Comparison of ENCODE assay signal across 9 cellular contexts in genomic region chr12:2284321-2284813, GRCh38.
DNase-seq lines count a peak whose midpoint lies in the region; ATAC-seq and TF ChIP-seq lines count a peak whose summit lies in the region.
"Had no signal": no experiment of that assay in that cellular context is flagged by ENCODE, and none has a peak within 500 bp of the region (broad histone marks: within the 10 kb centered on the region; RNA-seq: fewer than 3 reads in every experiment).

No MANE protein-coding gene starts in this region.

- H3K4me1 Mint-ChIP-seq in CD4-positive, alpha-beta T cell (ENCODE audit: low read depth): no peaks in the 10 kb centered on the region

- H3K4me3 Mint-ChIP-seq in CD4-positive, alpha-beta T cell: no peak overlapping the region
- H3K4me3 Mint-ChIP-seq: activated CD4-positive, alpha-beta T cell treated with anti-CD3 and anti-CD28 coated beads for 36 hours had no signal

- H3K9me3 Mint-ChIP-seq in CD4-positive, alpha-beta T cell: no peaks in the 10 kb centered on the region

- H3K36me3 ChIP-seq in upper lobe of right lung: no peaks in the 10 kb centered on the region

- CTCF ChIA-PET in CD4-positive, alpha-beta T cell (lab: Charles Lee): no interaction called here

- H3K27ac ChIP-seq in upper lobe of right lung: peak overlapping the region; percentile 47
- no peak overlapping the region for H3K27ac ChIP-seq in CD4-positive, alpha-beta T cell (ENCODE audit: low read depth, low read length)

- H3K9me3 ChIP-seq in upper lobe of right lung: no peaks in the 10 kb centered on the region
- H3K9me3 ChIP-seq in CD4-positive, alpha-beta T cell (ENCODE audit: control insufficient read depth, low read length): no peaks in the 10 kb centered on the region

- no peak overlapping the region for H3K4me3 ChIP-seq in upper lobe of right lung

- no peak overlapping the region for H3K27ac Mint-ChIP-seq in CD4-positive, alpha-beta T cell
- H3K27ac Mint-ChIP-seq: activated CD4-positive, alpha-beta T cell treated with anti-CD3 and anti-CD28 coated beads for 36 hours had no signal

- no peaks in the 10 kb centered on the region for H3K36me3 Mint-ChIP-seq in CD4-positive, alpha-beta T cell (ENCODE audit: low read depth)

- peaks cover 20% of the 10 kb centered on the region for H3K27me3 Mint-ChIP-seq in CD4-positive, alpha-beta T cell

- POLR2A ChIA-PET in CD4-positive, alpha-beta T cell (lab: Charles Lee): no interaction called here

- H3K4me1 ChIP-seq in upper lobe of right lung: peaks cover 49% of the 10 kb centered on the region

- ATAC-seq in left lobe of liver (no peak), upper lobe of right lung (no peak)
- no peak for ATAC-seq in CD4-positive, alpha-beta T cell (ENCODE audit: poor library complexity)

- DNase-seq in NOMO-1 (lab: John Stamatoyannopoulos, UW; ENCODE audit: unreplicated experiment in 2 of 2) (peak; percentile 36 to 62), NOMO-1 treated with dmso at 0.1 percent for 144 hours (lab: John Stamatoyannopoulos, UW; ENCODE audit: unreplicated experiment) (no peak), amniotic epithelial cell (ENCODE audit: low read depth) (peak; percentile 85), left lobe of liver (ENCODE audit: low spot score) (peak; percentile 35), upper lobe of right lung (peak; percentile 40), T-helper 2 cell (no peak), DMS 273 treated with DMSO at 0.1 percent for 48 hours (lab: John Stamatoyannopoulos, UW) (no peak)
- no peak for DNase-seq in CD4-positive, alpha-beta T cell

- intact Hi-C loops in upper lobe of right lung (cut with DNase I): no loop called here
- intact Hi-C loops in CD4-positive, alpha-beta T cell (cut with DNase I, micrococcal nuclease): no loop called here

- TF ChIP-seq CTCF in upper lobe of right lung (IDR thresholded peaks at IDR 0.05): no peak
- no peak for TF ChIP-seq CTCF in CD4-positive, alpha-beta T cell (IDR thresholded peaks at IDR 0.05)

- no peaks in the 10 kb centered on the region for H3K27me3 ChIP-seq in upper lobe of right lung
- H3K27me3 ChIP-seq in CD4-positive, alpha-beta T cell (ENCODE audit: control insufficient read depth, insufficient read depth, low read length): peaks cover 11% of the 10 kb centered on the region

Comparison
In these comparisons a context has a peak if more than half of its experiments do, and no peak if none do; other contexts are left out.
1. DNase-seq: peak in NOMO-1 (2 of 2), amniotic epithelial cell (single experiment), left lobe of liver (single experiment) and upper lobe of right lung (single experiment); none in NOMO-1 treated with dmso at 0.1 percent for 144 hours (single experiment), CD4-positive, alpha-beta T cell (0 of 10), T-helper 2 cell (0 of 5) and DMS 273 treated with DMSO at 0.1 percent for 48 hours (single experiment).